24 cellular contexts compared by ENCODE assay signal in genomic region chr12:112870267-112870980, GRCh38. TPM values are rescaled to one million over a fixed set of nuclear protein-coding genes. Genes with fewer than 3 reads are reported as not detected.
DNase-seq lines count a peak whose midpoint lies in the region; TF ChIP-seq lines count a peak whose summit lies in the region.
"Had no signal": no experiment of that assay in that cellular context is flagged by ENCODE, and none has a peak within 500 bp of the region (broad histone marks: within the 10 kb centered on the region; RNA-seq: fewer than 3 reads in every experiment).

No MANE protein-coding gene starts in this region.

- peaks cover 9% of the 10 kb centered on the region; the same call in 1 of the 2 replicates for H3K4me1 ChIP-seq in BLaER1
- H3K4me1 ChIP-seq in transverse colon = no peaks in the 10 kb centered on the region
- H3K4me1 ChIP-seq: A549, ascending aorta, parathyroid adenoma had no signal

- no peak for TF ChIP-seq CTCF in transverse colon (IDR thresholded peaks at IDR 0.05)
- no peak for TF ChIP-seq CTCF in Calu3 (IDR thresholded peaks at IDR 0.05; ENCODE audit: unreplicated experiment)

- no peak overlapping the region for H3K4me3 ChIP-seq in BLaER1
- H3K4me3 ChIP-seq in transverse colon = no peak overlapping the region
- H3K4me3 ChIP-seq: A549, ascending aorta, thoracic aorta had no signal

- 35 to 57% methylated on average over 6 to 8 of the region's 8 CpGs for WGBS in transverse colon (ENCODE audit: low coverage in 1 of 2), 2 donors

- in situ Hi-C loops in transverse colon (cut with MboI; ENCODE audit: low pct_ligation_motif_present in 1 of 4, low pct_unique_long_range_greater_than_20kb in 1 of 4, low sequenced_read_pairs in 3 of 4) = no loop called here

- intact Hi-C loops in transverse colon (cut with DNase I; ENCODE audit: low total_unique reads) (no loop called here), Calu3 (cut with micrococcal nuclease; ENCODE audit: unreplicated experiment) (no loop called here)

- no TSS peak for BruUV-seq in Calu3 (replicated peaks; lab: Mats Ljungman, UMichigan)

- H3K27me3 ChIP-seq in BLaER1 = no peaks in the 10 kb centered on the region
- peaks cover 25% of the 10 kb centered on the region for H3K27me3 ChIP-seq in transverse colon
- H3K27me3 ChIP-seq: ascending aorta had no signal

- no peak overlapping the region for H3K9ac ChIP-seq in BLaER1
- H3K9ac ChIP-seq: parathyroid adenoma had no signal

- H3K27ac ChIP-seq in BLaER1 = no peak overlapping the region
- H3K27ac ChIP-seq in transverse colon = no peak overlapping the region
- H3K27ac ChIP-seq: A549, ascending aorta, C4-2B, parathyroid adenoma, thoracic aorta had no signal

- CTCF ChIA-PET in Calu3 (lab: Charles Lee) = no interaction called here

- H3K36me3 Mint-ChIP-seq in Calu3 (ENCODE audit: insufficient read depth, unreplicated experiment) = peaks cover 3% of the 10 kb centered on the region
- no peaks in the 10 kb centered on the region for H3K36me3 Mint-ChIP-seq in activated naive CD8-positive, alpha-beta T cell treated with anti-CD3 and anti-CD28 coated beads for 36 hours

- peak; percentile 84 to 87 for DNase-seq in Kasumi-1 (lab: John Stamatoyannopoulos, UW)
- DNase-seq in RPMI8226 = peak; percentile 61
- peak; percentile 33 for DNase-seq in germinal center (ENCODE audit: low spot score)
- DNase-seq in transverse colon = no peak
- no peak for DNase-seq in Calu3
- DNase-seq in activated naive CD8-positive, alpha-beta T cell treated with anti-CD3 and anti-CD28 coated beads for 36 hours = no peak
- no peak for DNase-seq in activated naive CD4-positive, alpha-beta T cell treated with Interleukin-2 at 50 U/mL for 16 hours
- DNase-seq: activated CD4-positive, alpha-beta memory T cell treated with anti-CD3 and anti-CD28 coated beads, Interleukin-2, amount 10 ng/mL, durations not matched to agents 7 days and 5 days; activated naive CD4-positive, alpha-beta T cell treated with anti-CD3 and anti-CD28 coated beads, Interleukin-2, amount 50 U/mL, for 16 hours; activated T-cell treated with anti-CD3 and anti-CD28 coated beads, Interleukin-2, amount 50 U/mL, for 4 hours; central memory CD4-positive, alpha-beta T cell; foreskin fibroblast; mesendoderm; NCI-H1436; NCI-H524; SHP77; T-helper 2 cell had no signal

- H4K20me1 ChIP-seq in BLaER1 = no peaks in the 10 kb centered on the region

- no peaks in the 10 kb centered on the region for H3K4me1 Mint-ChIP-seq in Calu3 (ENCODE audit: low read depth, unreplicated experiment)
- H3K4me1 Mint-ChIP-seq in activated naive CD8-positive, alpha-beta T cell treated with anti-CD3 and anti-CD28 coated beads for 36 hours = no peaks in the 10 kb centered on the region
- H3K4me1 Mint-ChIP-seq: activated CD4-positive, alpha-beta memory T cell treated with anti-CD3 and anti-CD28 coated beads, Interleukin-2, amount 10 ng/mL, durations not matched to agents 7 days and 5 days; nephron had no signal

- no peak for TF ChIP-seq EP300 in transverse colon (IDR thresholded peaks at IDR 0.05; ENCODE audit: low read depth)

- H3K36me3 ChIP-seq in BLaER1 = no peaks in the 10 kb centered on the region
- no peaks in the 10 kb centered on the region for H3K36me3 ChIP-seq in transverse colon
- H3K36me3 ChIP-seq: ascending aorta, thoracic aorta had no signal

- H3K4me2 ChIP-seq in BLaER1 = peak overlapping the region; percentile 28; the same call in 1 of the 2 replicates
- H3K4me2 ChIP-seq: A549 had no signal

- no peak overlapping the region for H3K27ac Mint-ChIP-seq in Calu3 (ENCODE audit: unreplicated experiment)
- no peak overlapping the region for H3K27ac Mint-ChIP-seq in activated naive CD8-positive, alpha-beta T cell treated with anti-CD3 and anti-CD28 coated beads for 36 hours
- H3K27ac Mint-ChIP-seq: activated CD4-positive, alpha-beta memory T cell treated with anti-CD3 and anti-CD28 coated beads, Interleukin-2, amount 10 ng/mL, durations not matched to agents 7 days and 5 days; nephron had no signal

- H3K27me3 Mint-ChIP-seq in Calu3 (ENCODE audit: unreplicated experiment) = peaks cover 100% of the 10 kb centered on the region
- peaks cover 37% of the 10 kb centered on the region for H3K27me3 Mint-ChIP-seq in activated naive CD8-positive, alpha-beta T cell treated with anti-CD3 and anti-CD28 coated beads for 36 hours

- H3K9me3 ChIP-seq in BLaER1 = no peaks in the 10 kb centered on the region
- H3K9me3 ChIP-seq in transverse colon = no peaks in the 10 kb centered on the region
- H3K9me3 ChIP-seq: A549, ascending aorta, thoracic aorta had no signal

- H3K4me3 Mint-ChIP-seq in Calu3 (ENCODE audit: low read depth, unreplicated experiment) = no peak overlapping the region
- H3K4me3 Mint-ChIP-seq in activated naive CD8-positive, alpha-beta T cell treated with anti-CD3 and anti-CD28 coated beads for 36 hours = no peak overlapping the region
- H3K4me3 Mint-ChIP-seq: activated CD4-positive, alpha-beta memory T cell treated with anti-CD3 and anti-CD28 coated beads, Interleukin-2, amount 10 ng/mL, durations not matched to agents 7 days and 5 days; activated T-cell treated with anti-CD3 and anti-CD28 coated beads, Interleukin-2, amount 50 U/mL, for 4 hours; nephron had no signal

- no peaks in the 10 kb centered on the region for H3K9me3 Mint-ChIP-seq in Calu3 (ENCODE audit: low read depth, unreplicated experiment)
- H3K9me3 Mint-ChIP-seq in activated naive CD8-positive, alpha-beta T cell treated with anti-CD3 and anti-CD28 coated beads for 36 hours = no peaks in the 10 kb centered on the region
- H3K9me3 Mint-ChIP-seq: activated CD4-positive, alpha-beta memory T cell treated with anti-CD3 and anti-CD28 coated beads, Interleukin-2, amount 10 ng/mL, durations not matched to agents 7 days and 5 days; activated T-cell treated with anti-CD3 and anti-CD28 coated beads, Interleukin-2, amount 50 U/mL, for 4 hours; nephron had no signal

- no peak for TF ChIP-seq POLR2A in transverse colon (IDR thresholded peaks at IDR 0.05)

RNA-seq across cellular contexts. Expression of gene OAS1, which starts 36.3 kb away (rescaled TPM):
- total RNA-seq in transverse colon (100 to 1,000 TPM in 1 of 4 donors, 10 to 100 TPM in 3; 30.1 to 101 (median 82.1) TPM), Calu3 (2022) (170 and 429 TPM in 2 replicates)
- 10 to 100 TPM; 33.6 to 34.9 TPM for total RNA-seq in activated naive CD8-positive, alpha-beta T cell treated with anti-CD3 and anti-CD28 coated beads for 36 hours

Comparison
In these comparisons a context has a peak if more than half of its experiments do, and no peak if none do; other contexts are left out.
1. DNase-seq: peak in Kasumi-1 (2 of 2), RPMI8226 (single experiment) and germinal center (single experiment); none in transverse colon (single experiment), Calu3 (single experiment), activated naive CD8-positive, alpha-beta T cell treated with anti-CD3 and anti-CD28 coated beads for 36 hours (single experiment) and activated naive CD4-positive, alpha-beta T cell treated with Interleukin-2 at 50 U/mL for 16 hours (single experiment).